In the genomic region with DNA sequence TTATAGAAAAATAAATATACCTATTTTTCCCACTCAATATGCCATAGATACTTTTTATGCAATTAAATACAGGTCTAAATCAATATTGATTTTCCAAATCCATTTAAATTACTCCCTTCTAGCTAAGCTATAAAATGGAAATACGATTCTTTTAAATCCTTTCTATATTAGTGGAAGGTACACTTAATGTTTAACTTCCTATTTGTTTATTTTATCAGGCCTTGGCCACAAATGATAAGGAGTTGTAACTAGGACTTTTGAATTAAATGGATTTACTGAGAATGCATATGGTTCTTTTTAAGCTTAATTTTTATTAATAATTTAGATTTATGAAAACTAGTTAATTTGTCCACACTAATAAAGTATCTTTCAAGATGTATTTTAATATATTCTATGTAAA, we compare ENCODE assay signal across 29 cellular contexts.
"Had no signal": no experiment of that assay in that cellular context is flagged by ENCODE, and none has a peak within 500 bp of the region (broad histone marks: within the 10 kb centered on the region; RNA-seq: fewer than 3 reads in every experiment).

No MANE protein-coding gene starts in this region.

- FAIRE-seq: islet of Langerhans had no signal

- ATAC-seq: left lung; lower lobe of right lung; natural killer cell; right cardiac atrium; sciatic nerve; stimulated activated naive B cell treated with anti-CD40 and anti-IgM and Interleukin-4, amounts not matched to agents 10 μg/mL and 1 μg/mL and 100 μg/mL, for 72 hours; stimulated activated naive CD8-positive, alpha-beta T cell treated with anti-CD3 and anti-CD28 coated beads, Interleukin-15, Interleukin-2, amounts not matched to agents 100 U/mL and 50 U/mL, for 24 hours had no signal

- H3K36me3 ChIP-seq: left lung, lower lobe of right lung, neural progenitor cell, neutrophil, stomach, thyroid gland, transverse colon, upper lobe of left lung, vagina had no signal

- H3K27ac ChIP-seq: left lung, lower lobe of right lung, neural progenitor cell, neutrophil, testis, thyroid gland, transverse colon, upper lobe of left lung, vagina had no signal

- H3K4me3 ChIP-seq: left lung, lower lobe of right lung, neural progenitor cell, skin epidermis, stomach, testis, thyroid gland, transverse colon, upper lobe of left lung, vagina had no signal

- DNase-seq: hypothalamus; immature natural killer cell; left lung; lower lobe of right lung; mammary epithelial cell; mesenchymal stem cell; naive B cell; natural killer cell; nephron progenitor cell; occipital lobe; retina; right cardiac atrium; stimulated activated CD4-positive, alpha-beta T cell treated with anti-CD3 and anti-CD28 coated beads, Interleukin-12 subunit alpha, Interleukin-12 subunit beta, amount 100 ng/mL, for 4 hours; stimulated activated CD4-positive, alpha-beta T cell treated with anti-CD3 and anti-CD28 coated beads, Interleukin-15, amount 100 ng/mL, for 24 hours; stimulated activated CD4-positive, alpha-beta T cell treated with anti-CD3 and anti-CD28 coated beads, Interleukin-2, amount 100 ng/mL, for 24 hours; stimulated activated CD4-positive, alpha-beta T cell treated with anti-CD3 and anti-CD28 coated beads, Interleukin-4, amount 100 ng/mL, for 1 hour; stimulated activated naive B cell treated with anti-CD40 and anti-IgM and Interleukin-4, amounts not matched to agents 10 μg/mL and 1 μg/mL and 100 μg/mL, for 72 hours; stimulated activated naive CD8-positive, alpha-beta T cell treated with anti-CD3 and anti-CD28 coated beads, Interleukin-15, Interleukin-2, amounts not matched to agents 100 U/mL and 50 U/mL, for 24 hours; stomach; testis; thyroid gland; transverse colon; upper lobe of left lung had no signal

- H3K9me3 ChIP-seq: left lung, lower lobe of right lung, neutrophil, stomach, testis, thyroid gland, transverse colon, upper lobe of left lung, vagina had no signal

- H3K27me3 ChIP-seq: left lung, neural progenitor cell, neutrophil, stomach, testis, thyroid gland, transverse colon, upper lobe of left lung, vagina had no signal

- H3K4me1 ChIP-seq: left lung, lower lobe of right lung, neural progenitor cell, testis, thyroid gland, transverse colon, upper lobe of left lung, vagina had no signal
